Comparison of ENCODE assay signal across 16 cellular contexts in the genomic region with DNA sequence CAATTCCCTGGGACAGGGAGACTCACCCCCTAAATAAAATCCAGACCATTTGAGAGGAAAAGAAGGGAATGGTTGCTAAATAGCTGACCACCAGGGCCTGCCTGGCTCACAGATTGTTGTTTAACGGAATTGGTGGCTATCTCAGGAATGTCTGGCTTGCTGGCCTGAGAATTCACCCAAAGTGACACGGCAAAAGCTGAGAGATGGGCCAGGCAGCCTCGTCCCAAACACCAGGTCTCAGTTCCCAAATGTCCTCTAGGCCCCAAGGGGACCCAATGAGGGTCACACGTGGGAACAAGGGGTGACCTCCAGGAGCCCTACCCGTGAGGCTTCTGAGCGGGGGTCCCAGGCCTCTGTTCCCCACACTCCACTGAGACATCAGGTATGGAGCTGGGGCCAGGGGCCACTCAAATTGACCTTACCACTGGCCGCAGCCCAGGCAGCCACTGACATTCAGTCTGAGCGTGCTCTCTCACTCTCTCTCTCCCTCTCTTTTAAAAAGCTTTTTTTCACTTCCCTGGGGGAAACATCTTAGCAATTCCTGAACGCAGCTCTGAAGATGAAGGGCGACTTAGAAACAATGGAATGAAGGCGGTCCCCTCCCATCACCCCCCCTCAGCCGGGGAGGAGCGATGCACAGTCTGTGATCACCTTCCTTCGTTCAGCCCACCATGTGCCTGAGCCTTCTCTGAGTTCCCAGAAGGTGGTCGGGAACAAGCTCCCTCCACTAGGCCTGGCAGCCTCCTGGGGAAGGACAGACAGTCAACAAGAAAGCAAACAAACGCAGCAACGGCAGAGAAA.
A peak's percentile ranks its signal among the peaks of the same experiment; 100 is the strongest.
DNase-seq lines count a peak whose midpoint lies in the region; ATAC-seq and TF ChIP-seq lines count a peak whose summit lies in the region.
"Had no signal": no experiment of that assay in that cellular context is flagged by ENCODE, and none has a peak within 500 bp of the region (broad histone marks: within the 10 kb centered on the region; RNA-seq: fewer than 3 reads in every experiment).

No MANE protein-coding gene starts in this region.

- DNase-seq in cardiac muscle cell (ENCODE audit: low read depth in 1 of 2, low spot score in 1 of 2) (peak; percentile 23 to 75), left ventricle myocardium superior (no peak), esophagus muscularis mucosa (ENCODE audit: extremely low spot score) (no peak), mesothelial cell of epicardium (ENCODE audit: low spot score in 2 of 2, unreplicated experiment in 2 of 2) (no peak), upper lobe of left lung (no peak), left colon (no peak), iPS-NIHi7 (ENCODE audit: extremely low spot score) (no peak)
- DNase-seq: activated CD4-positive, alpha-beta memory T cell treated with anti-CD3 and anti-CD28 coated beads, Interleukin-2, amount 10 ng/mL, durations not matched to agents 7 days and 5 days; hypothalamus; NCI-H187; NCI-H69; nucleus accumbens; thyroid gland had no signal

- H3K4me1 Mint-ChIP-seq in mesothelial cell of epicardium, result peaks cover 39% of the 10 kb centered on the region

- H3K9me3 ChIP-seq in cardiac muscle cell (ENCODE audit: low read depth) (no peaks in the 10 kb centered on the region), esophagus muscularis mucosa (no peaks in the 10 kb centered on the region), upper lobe of left lung (peaks cover 0 to 3% (median 0%) of the 10 kb centered on the region in 4 donors)
- H3K9me3 ChIP-seq: thyroid gland had no signal

- H3K27me3 Mint-ChIP-seq in mesothelial cell of epicardium (ENCODE audit: low read depth), result no peaks in the 10 kb centered on the region

- H3K4me3 ChIP-seq in cardiac muscle cell (no peak overlapping the region), esophagus muscularis mucosa (no peak overlapping the region), upper lobe of left lung (no peak overlapping the region)
- H3K4me3 ChIP-seq: lung, thyroid gland had no signal

- no peak for ATAC-seq in left ventricle myocardium superior
- ATAC-seq in upper lobe of left lung (ENCODE audit: low FRiP score in 2 of 2), result no peak
- ATAC-seq in left colon, result no peak
- no peak for ATAC-seq in GM18517 (IDR thresholded peaks at IDR 0.05; ENCODE audit: unreplicated experiment)

- H3K36me3 Mint-ChIP-seq in mesothelial cell of epicardium, result no peaks in the 10 kb centered on the region

- H3K27ac Mint-ChIP-seq in mesothelial cell of epicardium, result peak overlapping the region; percentile 81
- H3K27ac Mint-ChIP-seq: activated CD4-positive, alpha-beta memory T cell treated with anti-CD3 and anti-CD28 coated beads, Interleukin-2, amount 10 ng/mL, durations not matched to agents 7 days and 5 days; T-helper 2 cell treated with Interferon-gamma antibody and Interleukin-4, amounts not matched to agents 5 μg/mL and 100 μg/mL, for 36 hours had no signal

- WGBS in esophagus muscularis mucosa, result 63% methylated on average over 16 of the region's 17 CpGs
- 68 to 81% methylated on average over 12 to 17 of the region's 17 CpGs for WGBS in upper lobe of left lung, 2 donors

- H3K4me1 ChIP-seq in cardiac muscle cell (ENCODE audit: low read depth) (peaks cover 7% of the 10 kb centered on the region), esophagus muscularis mucosa (peaks cover 21 to 49% (median 36%) of the 10 kb centered on the region in 4 donors), upper lobe of left lung (peaks cover 0 to 20% (median 17%) of the 10 kb centered on the region in 4 donors)

- TF ChIP-seq POLR2A in esophagus muscularis mucosa (IDR thresholded peaks at IDR 0.05; ENCODE audit: low read depth), result no peak
- no peak for TF ChIP-seq POLR2A in upper lobe of left lung (IDR thresholded peaks at IDR 0.05)

- TF ChIP-seq EP300 in esophagus muscularis mucosa (IDR thresholded peaks at IDR 0.05) (no peak), upper lobe of left lung (IDR thresholded peaks at IDR 0.05) (no peak)

- no peak overlapping the region for H3K4me3 Mint-ChIP-seq in mesothelial cell of epicardium
- H3K4me3 Mint-ChIP-seq: activated CD4-positive, alpha-beta memory T cell treated with anti-CD3 and anti-CD28 coated beads, Interleukin-2, amount 10 ng/mL, durations not matched to agents 7 days and 5 days; T-helper 2 cell treated with Interferon-gamma antibody and Interleukin-4, amounts not matched to agents 5 μg/mL and 100 μg/mL, for 36 hours had no signal

- H3K27me3 ChIP-seq in cardiac muscle cell, result no peaks in the 10 kb centered on the region
- H3K27me3 ChIP-seq in esophagus muscularis mucosa, result no peaks in the 10 kb centered on the region
- H3K27me3 ChIP-seq in upper lobe of left lung, result no peaks in the 10 kb centered on the region
- H3K27me3 ChIP-seq: thyroid gland had no signal

- TF ChIP-seq CTCF in cardiac muscle cell (IDR thresholded peaks at IDR 0.05; ENCODE audit: low read depth, low read length) (no peak), esophagus muscularis mucosa (IDR thresholded peaks at IDR 0.05) (no peak), mesothelial cell of epicardium (IDR thresholded peaks at IDR 0.05; ENCODE audit: unreplicated experiment) (no peak), upper lobe of left lung (IDR thresholded peaks at IDR 0.05) (no peak)

- H3K9me3 Mint-ChIP-seq in mesothelial cell of epicardium, result no peaks in the 10 kb centered on the region
- H3K9me3 Mint-ChIP-seq: activated CD4-positive, alpha-beta memory T cell treated with anti-CD3 and anti-CD28 coated beads, Interleukin-2, amount 10 ng/mL, durations not matched to agents 7 days and 5 days; T-helper 2 cell treated with Interferon-gamma antibody and Interleukin-4, amounts not matched to agents 5 μg/mL and 100 μg/mL, for 36 hours had no signal

- peak overlapping the region; percentile 63 for H3K27ac ChIP-seq in cardiac muscle cell
- peak overlapping the region; percentile 77 to 82 (median 78) for H3K27ac ChIP-seq in esophagus muscularis mucosa (replicated peaks in 1 of 4)
- peak overlapping the region; percentile 41 to 79 (median 66) for H3K27ac ChIP-seq in upper lobe of left lung
- H3K27ac ChIP-seq: thyroid gland had no signal

- intact Hi-C loops in left ventricle myocardium superior (cut with micrococcal nuclease), result no loop called here
- intact Hi-C loops in esophagus muscularis mucosa (cut with DNase I), result no loop called here
- intact Hi-C loops in left colon (cut with DNase I, micrococcal nuclease), result no loop called here

- H3K36me3 ChIP-seq in cardiac muscle cell, result no peaks in the 10 kb centered on the region
- H3K36me3 ChIP-seq in esophagus muscularis mucosa, result no peaks in the 10 kb centered on the region
- no peaks in the 10 kb centered on the region for H3K36me3 ChIP-seq in upper lobe of left lung
- H3K36me3 ChIP-seq: thyroid gland had no signal

Comparison
In these comparisons a context has a peak if more than half of its experiments do, and no peak if none do; other contexts are left out.
1. DNase-seq: peak in cardiac muscle cell (2 of 2); none in left ventricle myocardium superior (single experiment), esophagus muscularis mucosa (single experiment), mesothelial cell of epicardium (0 of 2), upper lobe of left lung (0 of 2), left colon (0 of 2) and iPS-NIHi7 (single experiment).
2. Peak in every context shown above with its lines, with median percentiles within 50 percentile points of each other: H3K27ac ChIP-seq.